ENCODE assay signal across 30 cellular contexts in genomic region chr5:135706474-135706873, GRCh38.
"Had no signal": no experiment of that assay in that cellular context is flagged by ENCODE, and none has a peak within 500 bp of the region (broad histone marks: within the 10 kb centered on the region; RNA-seq: fewer than 3 reads in every experiment).

No MANE protein-coding gene starts in this region.

- H3K27ac Mint-ChIP-seq: activated CD4-positive, alpha-beta memory T cell treated with anti-CD3 and anti-CD28 coated beads for 36 hours; activated CD4-positive, alpha-beta T cell treated with anti-CD3 and anti-CD28 coated beads for 36 hours; activated CD4-positive, alpha-beta T cell treated with anti-CD3 and anti-CD28 coated beads, Interleukin-2, amount 10 ng/mL, durations not matched to agents 24 days and 14 days; activated CD8-positive, alpha-beta memory T cell treated with anti-CD3 and anti-CD28 coated beads, Interleukin-2, amount 10 ng/mL, durations not matched to agents 7 days and 5 days; activated CD8-positive, alpha-beta T cell treated with anti-CD3 and anti-CD28 coated beads, Interleukin-2, amount 10 ng/mL, durations not matched to agents 7 days and 5 days; activated naive CD4-positive, alpha-beta T cell treated with anti-CD3 and anti-CD28 coated beads, Interleukin-2, amount 10 ng/mL, durations not matched to agents 7 days and 5 days; activated naive CD8-positive, alpha-beta T cell treated with anti-CD3 and anti-CD28 coated beads, Interleukin-2, amount 10 ng/mL, durations not matched to agents 7 days and 5 days; activated T-helper 1 cell treated with anti-CD3 and anti-CD28 coated beads, Interleukin-12 subunit alpha, Interleukin-12 subunit beta, Interleukin-2, Interleukin-4 antibody, amounts not matched to agents 30 ng/mL and 10 ng/mL and 1 ng/mL, durations not matched to agents 14 hours and 24 hours and 36 hours; activated T-helper 2 cell treated with anti-CD3 and anti-CD28 coated beads, Interferon-gamma antibody, Interleukin-2, Interleukin-4, amounts not matched to agents 10 μg/mL and 5 μg/mL and 100 μg/mL, durations not matched to agents 14 hours and 24 hours and 36 hours had no signal

- DNase-seq: activated CD4-positive, alpha-beta memory T cell treated with anti-CD3 and anti-CD28 coated beads for 36 hours; activated CD4-positive, alpha-beta T cell treated with anti-CD3 and anti-CD28 coated beads for 36 hours; activated CD4-positive, alpha-beta T cell treated with anti-CD3 and anti-CD28 coated beads, Interleukin-2, amount 10 ng/mL, durations not matched to agents 24 days and 14 days; activated CD4-positive, CD25-positive, alpha-beta regulatory T cell; activated CD4-positive, CD25-positive, alpha-beta regulatory T cell treated with anti-CD3 and anti-CD28 coated beads, Interleukin-2, amount 50 U/mL, for 72 hours; activated CD8-positive, alpha-beta memory T cell treated with anti-CD3 and anti-CD28 coated beads, Interleukin-2, amount 10 ng/mL, durations not matched to agents 7 days and 5 days; activated CD8-positive, alpha-beta memory T cell treated with anti-CD3 and anti-CD28 coated beads, Interleukin-2, amount 50 U/mL, for 4 hours; activated CD8-positive, alpha-beta T cell treated with anti-CD3 and anti-CD28 coated beads, Interleukin-2, amount 10 ng/mL, durations not matched to agents 7 days and 5 days; activated effector memory CD4-positive, alpha-beta T cell treated with anti-CD3 and anti-CD28 coated beads, Interleukin-2, amount 50 U/mL, for 16 hours; activated naive CD4-positive, alpha-beta T cell treated with anti-CD3 and anti-CD28 coated beads, Interleukin-2, amount 10 ng/mL, durations not matched to agents 7 days and 5 days; activated naive CD8-positive, alpha-beta T cell treated with anti-CD3 and anti-CD28 coated beads, Interleukin-2, amount 10 ng/mL, durations not matched to agents 7 days and 5 days; activated T-cell treated with anti-CD3 and anti-CD28 coated beads, Interleukin-2, amount 50 U/mL, for 1 hour; activated T-cell treated with anti-CD3 and anti-CD28 coated beads, Interleukin-2, amount 50 U/mL, for 48 hours; central memory CD4-positive, alpha-beta T cell; cerebellar nuclear complex; effector CD8-positive, alpha-beta T cell; foreskin keratinocyte; gastrocnemius medialis; glutamatergic neuron; T-helper 2 cell had no signal

- FAIRE-seq: endometrium, endothelial cell of umbilical vein had no signal

- H3K27ac ChIP-seq: ascending aorta, breast epithelium, cardiac muscle cell, colonic mucosa, gastrocnemius medialis had no signal

- H3K4me3 Mint-ChIP-seq: activated CD4-positive, alpha-beta memory T cell treated with anti-CD3 and anti-CD28 coated beads for 36 hours; activated CD4-positive, alpha-beta T cell treated with anti-CD3 and anti-CD28 coated beads for 36 hours; activated CD4-positive, alpha-beta T cell treated with anti-CD3 and anti-CD28 coated beads, Interleukin-2, amount 10 ng/mL, durations not matched to agents 24 days and 14 days; activated CD8-positive, alpha-beta memory T cell treated with anti-CD3 and anti-CD28 coated beads, Interleukin-2, amount 10 ng/mL, durations not matched to agents 7 days and 5 days; activated CD8-positive, alpha-beta T cell treated with anti-CD3 and anti-CD28 coated beads, Interleukin-2, amount 10 ng/mL, durations not matched to agents 7 days and 5 days; activated naive CD4-positive, alpha-beta T cell treated with anti-CD3 and anti-CD28 coated beads, Interleukin-2, amount 10 ng/mL, durations not matched to agents 7 days and 5 days; activated naive CD8-positive, alpha-beta T cell treated with anti-CD3 and anti-CD28 coated beads, Interleukin-2, amount 10 ng/mL, durations not matched to agents 7 days and 5 days; activated T-helper 1 cell treated with anti-CD3 and anti-CD28 coated beads, Interleukin-12 subunit alpha, Interleukin-12 subunit beta, Interleukin-2, Interleukin-4 antibody, amounts not matched to agents 30 ng/mL and 10 ng/mL and 1 ng/mL, durations not matched to agents 14 hours and 24 hours and 36 hours; brain had no signal

- H3K9me3 Mint-ChIP-seq: activated CD4-positive, alpha-beta memory T cell treated with anti-CD3 and anti-CD28 coated beads for 36 hours; activated CD4-positive, alpha-beta T cell treated with anti-CD3 and anti-CD28 coated beads, Interleukin-2, amount 10 ng/mL, durations not matched to agents 24 days and 14 days; activated naive CD4-positive, alpha-beta T cell treated with anti-CD3 and anti-CD28 coated beads, Interleukin-2, amount 10 ng/mL, durations not matched to agents 7 days and 5 days; activated naive CD4-positive, alpha-beta T cell treated with anti-CD3 and anti-CD28 coated beads, Interleukin-2, amount 50 U/mL, for 72 hours; activated naive CD8-positive, alpha-beta T cell treated with anti-CD3 and anti-CD28 coated beads, Interleukin-2, amount 10 ng/mL, durations not matched to agents 7 days and 5 days; activated T-helper 1 cell treated with anti-CD3 and anti-CD28 coated beads, Interleukin-12 subunit alpha, Interleukin-12 subunit beta, Interleukin-2, Interleukin-4 antibody, amounts not matched to agents 30 ng/mL and 10 ng/mL and 1 ng/mL, durations not matched to agents 14 hours and 24 hours and 36 hours; activated T-helper 2 cell treated with anti-CD3 and anti-CD28 coated beads, Interferon-gamma antibody, Interleukin-2, Interleukin-4, amounts not matched to agents 10 μg/mL and 5 μg/mL and 100 μg/mL, durations not matched to agents 14 hours and 24 hours and 36 hours had no signal

- H3K27me3 Mint-ChIP-seq: activated CD4-positive, alpha-beta memory T cell treated with anti-CD3 and anti-CD28 coated beads for 36 hours; activated CD4-positive, alpha-beta T cell treated with anti-CD3 and anti-CD28 coated beads for 36 hours; activated naive CD8-positive, alpha-beta T cell treated with anti-CD3 and anti-CD28 coated beads, Interleukin-2, amount 10 ng/mL, durations not matched to agents 7 days and 5 days had no signal

- H3K4me3 ChIP-seq: ascending aorta, breast epithelium, cardiac muscle cell, colonic mucosa, gastrocnemius medialis had no signal

- H3K36me3 Mint-ChIP-seq: activated CD4-positive, alpha-beta memory T cell treated with anti-CD3 and anti-CD28 coated beads for 36 hours; activated CD8-positive, alpha-beta memory T cell treated with anti-CD3 and anti-CD28 coated beads, Interleukin-2, amount 10 ng/mL, durations not matched to agents 7 days and 5 days; activated naive CD4-positive, alpha-beta T cell treated with anti-CD3 and anti-CD28 coated beads, Interleukin-2, amount 10 ng/mL, durations not matched to agents 7 days and 5 days; activated naive CD4-positive, alpha-beta T cell treated with anti-CD3 and anti-CD28 coated beads, Interleukin-2, amount 50 U/mL, for 72 hours; activated naive CD8-positive, alpha-beta T cell treated with anti-CD3 and anti-CD28 coated beads, Interleukin-2, amount 10 ng/mL, durations not matched to agents 7 days and 5 days; brain had no signal

- H3K27me3 ChIP-seq: ascending aorta, breast epithelium, cardiac muscle cell, colonic mucosa, foreskin keratinocyte, gastrocnemius medialis had no signal

- H3K9me3 ChIP-seq: ascending aorta, breast epithelium, colonic mucosa, gastrocnemius medialis had no signal

- H3K4me1 Mint-ChIP-seq: activated CD4-positive, alpha-beta T cell treated with anti-CD3 and anti-CD28 coated beads for 36 hours; activated CD4-positive, alpha-beta T cell treated with anti-CD3 and anti-CD28 coated beads, Interleukin-2, amount 10 ng/mL, durations not matched to agents 24 days and 14 days; activated CD8-positive, alpha-beta memory T cell treated with anti-CD3 and anti-CD28 coated beads, Interleukin-2, amount 10 ng/mL, durations not matched to agents 7 days and 5 days; activated naive CD4-positive, alpha-beta T cell treated with anti-CD3 and anti-CD28 coated beads, Interleukin-2, amount 10 ng/mL, durations not matched to agents 7 days and 5 days; activated naive CD8-positive, alpha-beta T cell treated with anti-CD3 and anti-CD28 coated beads, Interleukin-2, amount 10 ng/mL, durations not matched to agents 7 days and 5 days had no signal

- ATAC-seq: activated CD4-positive, alpha-beta T cell treated with anti-CD3 and anti-CD28 coated beads for 36 hours; activated CD8-positive, alpha-beta memory T cell treated with anti-CD3 and anti-CD28 coated beads, Interleukin-2, amount 10 ng/mL, durations not matched to agents 7 days and 5 days; activated CD8-positive, alpha-beta T cell treated with anti-CD3 and anti-CD28 coated beads, Interleukin-2, amount 10 ng/mL, durations not matched to agents 7 days and 5 days; activated naive CD4-positive, alpha-beta T cell treated with anti-CD3 and anti-CD28 coated beads, Interleukin-2, amount 50 U/mL, for 72 hours; gastrocnemius medialis had no signal

- H3K36me3 ChIP-seq: ascending aorta, breast epithelium, cardiac muscle cell, colonic mucosa, gastrocnemius medialis had no signal

- H3K4me1 ChIP-seq: ascending aorta, breast epithelium, gastrocnemius medialis had no signal
